Comparison of ENCODE assay signal across 8 cellular contexts in the genomic region with DNA sequence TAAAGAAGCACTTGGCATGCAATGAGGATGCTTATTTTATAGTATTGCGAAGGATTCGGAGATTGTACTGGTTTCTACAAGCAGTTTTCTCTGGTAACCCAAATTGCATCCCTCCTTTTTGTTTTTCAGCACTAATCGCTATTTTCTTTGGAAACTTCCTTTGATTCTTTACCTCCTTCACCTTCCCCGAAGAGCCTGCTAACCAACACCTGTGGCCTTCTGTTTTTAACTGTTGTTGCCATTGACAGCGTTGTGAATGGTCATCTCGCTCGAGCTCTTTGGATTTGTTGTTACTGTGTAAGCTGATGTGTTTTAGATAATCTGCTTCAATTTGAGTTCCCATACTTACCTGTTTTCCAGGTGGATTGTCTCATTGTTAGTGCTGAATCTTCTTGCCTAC. TPM values are rescaled to one million over a fixed set of nuclear protein-coding genes. Genes with fewer than 3 reads are reported as not detected.
DNase-seq lines count a peak whose midpoint lies in the region; ATAC-seq and TF ChIP-seq lines count a peak whose summit lies in the region.

No MANE protein-coding gene starts in this region.

- H3K4me2 ChIP-seq in GM23248 (ENCODE audit: unreplicated experiment) = peak overlapping the region; percentile 90

- TF ChIP-seq CTCF in fibroblast of mammary gland (conservative IDR thresholded peaks at IDR 0.05; ENCODE audit: control insufficient read depth, insufficient read depth, low read depth, low read length) = no peak

- DNase-seq in GM23248 (peak; percentile 24), SJSA1 (ENCODE audit: low read depth in 1 of 2, low spot score in 2 of 2) (no peak), fibroblast of mammary gland (ENCODE audit: low read depth) (no peak), retina (no peak), GF-D8 (lab: John Stamatoyannopoulos, UW) (no peak), head of caudate nucleus (no peak)

- no peaks in the 10 kb centered on the region for H4K20me1 ChIP-seq in GM23248 (ENCODE audit: insufficient read depth)

- intact Hi-C loops in head of caudate nucleus (cut with DNase I) = no loop called here

- H3K4me3 ChIP-seq in GM23248 (peak overlapping the region; percentile 78), SJSA1 (peak overlapping the region; percentile 97), fibroblast of mammary gland (ENCODE audit: control insufficient read depth, low read depth, low read length) (peak overlapping the region; percentile 73), rectal smooth muscle tissue (ENCODE audit: low read length) (peak overlapping the region; percentile 84)

- peak overlapping the region; percentile 61 for H2AFZ ChIP-seq in GM23248

- in situ Hi-C loops in GM23248 (cut with MboI) = no loop called here

- H3K9me3 ChIP-seq in GM23248 (ENCODE audit: low read depth) (no peaks in the 10 kb centered on the region), SJSA1 (replicated peaks) (peaks cover 5% of the 10 kb centered on the region)

- H3K27ac ChIP-seq in GM23248 (peak overlapping the region; percentile 72), SJSA1 (peak overlapping the region; percentile 70; the same call in 1 of the 2 replicates), rectal smooth muscle tissue (ENCODE audit: low read depth, low read length) (peak overlapping the region; percentile 86)

- no peaks in the 10 kb centered on the region for H3F3A ChIP-seq in GM23248 (ENCODE audit: insufficient read depth)

- WGBS in GM23248 (ENCODE audit: low coverage in 1 of 2, low lambda C conversion rate in 2 of 2, missing lambda C conversion rate in 2 of 2), 2 experiments = 16 to 22% methylated on average over 7 of the region's 7 CpGs

- no peaks in the 10 kb centered on the region for H3K9me2 ChIP-seq in GM23248 (ENCODE audit: insufficient read depth)

- peak overlapping the region; percentile 88 for H3K9ac ChIP-seq in GM23248
- no peak overlapping the region for H3K9ac ChIP-seq in rectal smooth muscle tissue (ENCODE audit: low read length)

- H3K79me2 ChIP-seq in GM23248 (ENCODE audit: insufficient read depth) = peaks cover 56% of the 10 kb centered on the region

- H3K36me3 ChIP-seq in GM23248 (ENCODE audit: low read depth) = no peaks in the 10 kb centered on the region
- H3K36me3 ChIP-seq in SJSA1 = peaks cover 45% of the 10 kb centered on the region
- H3K36me3 ChIP-seq in rectal smooth muscle tissue (ENCODE audit: control insufficient read depth, insufficient read depth, low read length) = no peaks in the 10 kb centered on the region

- ATAC-seq in HG02623 (IDR thresholded peaks at IDR 0.05; ENCODE audit: unreplicated experiment) = no peak

- H3K4me1 ChIP-seq in GM23248 (ENCODE audit: insufficient read depth) = peaks cover 7% of the 10 kb centered on the region; the same call in 1 of the 2 replicates
- H3K4me1 ChIP-seq in SJSA1 (replicated peaks) = peaks cover 17% of the 10 kb centered on the region
- H3K4me1 ChIP-seq in rectal smooth muscle tissue (ENCODE audit: control insufficient read depth, insufficient read depth, low read length) = peaks cover 7% of the 10 kb centered on the region

- no peaks in the 10 kb centered on the region for H3K27me3 ChIP-seq in GM23248 (replicated peaks; ENCODE audit: insufficient read depth)
- H3K27me3 ChIP-seq in SJSA1 (replicated peaks) = no peaks in the 10 kb centered on the region
- no peaks in the 10 kb centered on the region for H3K27me3 ChIP-seq in rectal smooth muscle tissue (ENCODE audit: control insufficient read depth, insufficient read depth, low read length)

RNA-seq across cellular contexts. Expression of a gene that starts 1.1 kb away (rescaled TPM):
- 7.7 and 7.8 TPM in 2 replicates for total RNA-seq in GM23248 (2014; rRNA removed; shearing (Covaris generic))
- polyA plus RNA-seq in GM23248 (2016; fragmentation: Nextera tagmentation; extraction: Ambion mirVana) = 5.3 and 5.4 TPM in 2 replicates
- total RNA-seq in SJSA1 (2014; rRNA removed; shearing (Covaris generic)) = 20.1 and 32.9 TPM in 2 replicates
